In the genomic region with DNA sequence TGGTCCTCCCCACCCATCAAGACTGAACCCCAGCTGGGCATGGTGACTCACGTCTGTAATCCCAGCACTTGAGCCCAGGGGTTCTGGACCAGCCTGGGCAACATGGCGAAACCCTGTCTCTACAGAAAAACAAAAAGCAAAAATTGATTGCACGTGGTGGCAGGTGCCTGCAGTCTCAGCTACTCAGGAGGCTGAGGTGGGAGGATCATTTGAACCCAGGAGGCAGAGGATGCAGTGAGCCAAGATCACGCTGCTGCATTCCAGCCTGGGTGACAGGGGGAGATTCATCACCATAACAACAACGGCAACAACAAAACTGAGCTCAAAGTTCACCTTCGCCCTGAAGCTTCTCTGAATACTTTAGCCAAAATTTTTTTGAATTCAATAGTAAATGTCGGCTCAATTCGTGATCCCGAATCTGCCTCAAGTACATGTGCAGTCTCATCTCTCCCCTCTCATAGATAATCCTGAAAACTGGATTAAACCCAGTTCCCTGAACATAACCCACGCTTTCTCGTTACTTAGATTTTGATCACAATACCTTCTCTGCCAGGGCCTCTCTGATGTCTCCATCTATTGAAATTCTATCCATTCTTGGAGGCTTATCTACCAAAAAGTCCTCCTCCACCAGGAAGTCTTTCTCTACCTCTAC, we compare ENCODE assay signal across 3 cellular contexts.
TF ChIP-seq lines count a peak whose summit lies in the region.

No MANE protein-coding gene starts in this region.

TF ChIP-seq in H1, 55 proteins besides CTCF, POLR2A, EP300 and RAD21:
- TF ChIP-seq GTF2F1 (IDR thresholded peaks at IDR 0.05; ENCODE audit: borderline replicate concordance, low read depth, low read length) (no peak), FOSL1 (IDR thresholded peaks at IDR 0.05; ENCODE audit: insufficient read depth, low read depth, low read length) (no peak), SRF (IDR thresholded peaks at IDR 0.05; ENCODE audit: low read depth, low read length) (no peak), ZNF274 (IDR thresholded peaks at IDR 0.05; ENCODE audit: borderline replicate concordance, extremely low read depth, low read length) (no peak), RFX5 (IDR thresholded peaks at IDR 0.05; ENCODE audit: borderline replicate concordance, low read depth, low read length) (no peak), BRCA1 (IDR thresholded peaks at IDR 0.05; ENCODE audit: low read depth, low read length) (no peak), MAFK (IDR thresholded peaks at IDR 0.05; ENCODE audit: low read depth, low read length) (no peak), TAF1 (IDR thresholded peaks at IDR 0.05; ENCODE audit: low read depth, low read length) (no peak), PHF8 (conservative IDR thresholded peaks at IDR 0.05; ENCODE audit: low read depth, low read length) (no peak), KDM1A (IDR thresholded peaks at IDR 0.05; ENCODE audit: borderline replicate concordance, low read length) (peak; percentile 94), RXRA (IDR thresholded peaks at IDR 0.05; ENCODE audit: insufficient read depth, low read depth, low read length) (no peak), CHD1 (IDR thresholded peaks at IDR 0.05; ENCODE audit: low read depth, low read length) (no peak), TCF12 (IDR thresholded peaks at IDR 0.05; ENCODE audit: low read depth, low read length) (no peak), CTBP2 (IDR thresholded peaks at IDR 0.05; ENCODE audit: borderline replicate concordance, insufficient read depth, insufficient read length, low read length) (no peak), SIN3A (conservative IDR thresholded peaks at IDR 0.05 in 1 of 2, IDR thresholded peaks at IDR 0.05 in 1 of 2; ENCODE audit: low read depth in 1 of 2, low read length in 2 of 2) (0 out of 4 replicates have a peak, but pooled peaks of 1 of the 2 experiments have one; percentile 38), TEAD4 (IDR thresholded peaks at IDR 0.05; ENCODE audit: low read depth, low read length) (peak; percentile 85), KDM4A (IDR thresholded peaks at IDR 0.05; ENCODE audit: low read depth, low read length, severe bottlenecking) (no peak), RNF2 (IDR thresholded peaks at IDR 0.05; ENCODE audit: borderline replicate concordance, low read depth, low read length, missing control alignments, poor library complexity, severe bottlenecking) (no peak)
- TF ChIP-seq, protein P1, sequence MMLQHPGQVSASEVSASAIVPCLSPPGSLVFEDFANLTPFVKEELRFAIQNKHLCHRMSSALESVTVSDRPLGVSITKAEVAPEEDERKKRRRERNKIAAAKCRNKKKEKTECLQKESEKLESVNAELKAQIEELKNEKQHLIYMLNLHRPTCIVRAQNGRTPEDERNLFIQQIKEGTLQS (IDR thresholded peaks at IDR 0.05; ENCODE audit: insufficient read depth, low read depth, low read length) = no peak
- TF ChIP-seq, protein P2, sequence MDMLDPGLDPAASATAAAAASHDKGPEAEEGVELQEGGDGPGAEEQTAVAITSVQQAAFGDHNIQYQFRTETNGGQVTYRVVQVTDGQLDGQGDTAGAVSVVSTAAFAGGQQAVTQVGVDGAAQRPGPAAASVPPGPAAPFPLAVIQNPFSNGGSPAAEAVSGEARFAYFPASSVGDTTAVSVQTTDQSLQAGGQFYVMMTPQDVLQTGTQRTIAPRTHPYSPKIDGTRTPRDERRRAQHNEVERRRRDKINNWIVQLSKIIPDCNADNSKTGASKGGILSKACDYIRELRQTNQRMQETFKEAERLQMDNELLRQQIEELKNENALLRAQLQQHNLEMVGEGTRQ (IDR thresholded peaks at IDR 0.05; ENCODE audit: low read length) = no peak
- TF ChIP-seq, protein P3, sequence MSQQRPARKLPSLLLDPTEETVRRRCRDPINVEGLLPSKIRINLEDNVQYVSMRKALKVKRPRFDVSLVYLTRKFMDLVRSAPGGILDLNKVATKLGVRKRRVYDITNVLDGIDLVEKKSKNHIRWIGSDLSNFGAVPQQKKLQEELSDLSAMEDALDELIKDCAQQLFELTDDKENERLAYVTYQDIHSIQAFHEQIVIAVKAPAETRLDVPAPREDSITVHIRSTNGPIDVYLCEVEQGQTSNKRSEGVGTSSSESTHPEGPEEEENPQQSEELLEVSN (IDR thresholded peaks at IDR 0.05) = no peak
TF ChIP-seq in H1: peak in this region for 3.

TF ChIP-seq in liver, 16 proteins besides CTCF, POLR2A, EP300 and RAD21:
- TF ChIP-seq HNF4A (conservative IDR thresholded peaks at IDR 0.05) = peak; percentile 12 to 28
- TF ChIP-seq GABPA (IDR thresholded peaks at IDR 0.05 in 1 of 2, conservative IDR thresholded peaks at IDR 0.05 in 1 of 2) = no peak
- TF ChIP-seq, protein P4, sequence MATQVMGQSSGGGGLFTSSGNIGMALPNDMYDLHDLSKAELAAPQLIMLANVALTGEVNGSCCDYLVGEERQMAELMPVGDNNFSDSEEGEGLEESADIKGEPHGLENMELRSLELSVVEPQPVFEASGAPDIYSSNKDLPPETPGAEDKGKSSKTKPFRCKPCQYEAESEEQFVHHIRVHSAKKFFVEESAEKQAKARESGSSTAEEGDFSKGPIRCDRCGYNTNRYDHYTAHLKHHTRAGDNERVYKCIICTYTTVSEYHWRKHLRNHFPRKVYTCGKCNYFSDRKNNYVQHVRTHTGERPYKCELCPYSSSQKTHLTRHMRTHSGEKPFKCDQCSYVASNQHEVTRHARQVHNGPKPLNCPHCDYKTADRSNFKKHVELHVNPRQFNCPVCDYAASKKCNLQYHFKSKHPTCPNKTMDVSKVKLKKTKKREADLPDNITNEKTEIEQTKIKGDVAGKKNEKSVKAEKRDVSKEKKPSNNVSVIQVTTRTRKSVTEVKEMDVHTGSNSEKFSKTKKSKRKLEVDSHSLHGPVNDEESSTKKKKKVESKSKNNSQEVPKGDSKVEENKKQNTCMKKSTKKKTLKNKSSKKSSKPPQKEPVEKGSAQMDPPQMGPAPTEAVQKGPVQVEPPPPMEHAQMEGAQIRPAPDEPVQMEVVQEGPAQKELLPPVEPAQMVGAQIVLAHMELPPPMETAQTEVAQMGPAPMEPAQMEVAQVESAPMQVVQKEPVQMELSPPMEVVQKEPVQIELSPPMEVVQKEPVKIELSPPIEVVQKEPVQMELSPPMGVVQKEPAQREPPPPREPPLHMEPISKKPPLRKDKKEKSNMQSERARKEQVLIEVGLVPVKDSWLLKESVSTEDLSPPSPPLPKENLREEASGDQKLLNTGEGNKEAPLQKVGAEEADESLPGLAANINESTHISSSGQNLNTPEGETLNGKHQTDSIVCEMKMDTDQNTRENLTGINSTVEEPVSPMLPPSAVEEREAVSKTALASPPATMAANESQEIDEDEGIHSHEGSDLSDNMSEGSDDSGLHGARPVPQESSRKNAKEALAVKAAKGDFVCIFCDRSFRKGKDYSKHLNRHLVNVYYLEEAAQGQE (IDR thresholded peaks at IDR 0.05) = no peak

TF ChIP-seq in SK-N-SH, 30 proteins besides CTCF, POLR2A, EP300 and RAD21:
- no peak for TF ChIP-seq MXI1 (IDR thresholded peaks at IDR 0.05; ENCODE audit: low read depth, low read length)
- TF ChIP-seq, protein P5, sequence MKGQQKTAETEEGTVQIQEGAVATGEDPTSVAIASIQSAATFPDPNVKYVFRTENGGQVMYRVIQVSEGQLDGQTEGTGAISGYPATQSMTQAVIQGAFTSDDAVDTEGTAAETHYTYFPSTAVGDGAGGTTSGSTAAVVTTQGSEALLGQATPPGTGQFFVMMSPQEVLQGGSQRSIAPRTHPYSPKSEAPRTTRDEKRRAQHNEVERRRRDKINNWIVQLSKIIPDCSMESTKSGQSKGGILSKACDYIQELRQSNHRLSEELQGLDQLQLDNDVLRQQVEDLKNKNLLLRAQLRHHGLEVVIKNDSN (IDR thresholded peaks at IDR 0.05; ENCODE audit: borderline replicate concordance, low read depth) = no peak
- TF ChIP-seq MEF2A (IDR thresholded peaks at IDR 0.05; ENCODE audit: borderline replicate concordance, low read depth) = no peak
- no peak for TF ChIP-seq TAF1 (IDR thresholded peaks at IDR 0.05; ENCODE audit: borderline replicate concordance, low read depth, low read length)
- no peak for TF ChIP-seq JUND (IDR thresholded peaks at IDR 0.05)
- TF ChIP-seq, protein P2 (IDR thresholded peaks at IDR 0.05; ENCODE audit: borderline replicate concordance, low read depth, low read length) = no peak
- no peak for TF ChIP-seq NRF1 (IDR thresholded peaks at IDR 0.05; ENCODE audit: low read depth, low read length)
- TF ChIP-seq, protein P4 (IDR thresholded peaks at IDR 0.05; ENCODE audit: low read depth, low read length) = no peak
- TF ChIP-seq POLR2AphosphoS5 (IDR thresholded peaks at IDR 0.05; ENCODE audit: low read depth, low read length) = no peak
- TF ChIP-seq, protein P6, sequence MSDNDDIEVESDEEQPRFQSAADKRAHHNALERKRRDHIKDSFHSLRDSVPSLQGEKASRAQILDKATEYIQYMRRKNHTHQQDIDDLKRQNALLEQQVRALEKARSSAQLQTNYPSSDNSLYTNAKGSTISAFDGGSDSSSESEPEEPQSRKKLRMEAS (IDR thresholded peaks at IDR 0.05; ENCODE audit: low read depth) = no peak
- TF ChIP-seq ELF1 (IDR thresholded peaks at IDR 0.05) = no peak
- TF ChIP-seq FOXM1 (IDR thresholded peaks at IDR 0.05; ENCODE audit: low read depth) = no peak
- TF ChIP-seq SMC3 (IDR thresholded peaks at IDR 0.05; ENCODE audit: low read depth, low read length) = no peak
- no peak for TF ChIP-seq GATA2 (CRISPR knock-in tag; IDR thresholded peaks at IDR 0.05)
- no peak for TF ChIP-seq SIN3A (IDR thresholded peaks at IDR 0.05; ENCODE audit: borderline replicate concordance, low read depth, low read length)
